ENCODE assay signal across 10 cellular contexts in genomic region chr1:173474097-173474779, GRCh38. TPM values are rescaled to one million over a fixed set of nuclear protein-coding genes. Genes with fewer than 3 reads are reported as not detected.
DNase-seq lines count a peak whose midpoint lies in the region; ATAC-seq, FAIRE-seq and TF ChIP-seq lines count a peak whose summit lies in the region.
"Had no signal": no experiment of that assay in that cellular context is flagged by ENCODE, and none has a peak within 500 bp of the region (broad histone marks: within the 10 kb centered on the region; RNA-seq: fewer than 3 reads in every experiment).

No MANE protein-coding gene starts in this region.

- no peaks in the 10 kb centered on the region for H3K9me1 ChIP-seq in K562 (ENCODE audit: control insufficient read depth, insufficient read depth, low read length)

- H3K79me2 ChIP-seq in K562 (ENCODE audit: control insufficient read depth, insufficient read depth, low read length) = peaks cover 42% of the 10 kb centered on the region

- H4K20me1 ChIP-seq in K562 (replicated peaks; ENCODE audit: control insufficient read depth, insufficient read depth, low read length) = peaks cover 5% of the 10 kb centered on the region; the same call in 1 of the 2 replicates

- no peaks in the 10 kb centered on the region for H3K27me3 ChIP-seq in K562 (ENCODE audit: control insufficient read depth in 2 of 2, insufficient read depth in 2 of 2, low read length in 2 of 2)
- no peaks in the 10 kb centered on the region for H3K27me3 ChIP-seq in right lobe of liver
- H3K27me3 ChIP-seq in aorta (ENCODE audit: control insufficient read depth in 1 of 2, insufficient read depth in 2 of 2, low read length in 1 of 2) = no peaks in the 10 kb centered on the region
- no peaks in the 10 kb centered on the region for H3K27me3 ChIP-seq in BE2C

- H3K27ac Mint-ChIP-seq in natural killer cell = peak overlapping the region; percentile 41 to 98
- H3K27ac Mint-ChIP-seq in natural killer cell treated with Interleukin-12 subunit alpha and Interleukin-12 subunit beta and Interleukin-15 and Interleukin-18, amount 100 ng/mL, for 72 hours = peak overlapping the region in 1 of 2 donors; percentile 77

- H3K36me3 Mint-ChIP-seq in natural killer cell = peaks cover 13% of the 10 kb centered on the region
- peaks cover 17% of the 10 kb centered on the region for H3K36me3 Mint-ChIP-seq in natural killer cell treated with Interleukin-12 subunit alpha and Interleukin-12 subunit beta and Interleukin-15 and Interleukin-18, amount 100 ng/mL, for 72 hours

- TF ChIP-seq EP300 in K562 (IDR thresholded peaks at IDR 0.05; ENCODE audit: low read length) = no peak

- peak overlapping the region; percentile 1 to 68; a peak in 2 of 4 replicates for H3K9ac ChIP-seq in K562 (ENCODE audit: insufficient read depth in 1 of 2, low read depth in 2 of 2, low read length in 2 of 2)

- H3K9me3 Mint-ChIP-seq in natural killer cell = peaks cover 0 to 3% of the 10 kb centered on the region in 2 donors
- peaks cover 5% of the 10 kb centered on the region for H3K9me3 Mint-ChIP-seq in natural killer cell treated with Interleukin-12 subunit alpha and Interleukin-12 subunit beta and Interleukin-15 and Interleukin-18, amount 100 ng/mL, for 72 hours

- CTCF ChIA-PET in K562 (lab: Yijun Ruan, JAX; ENCODE audit: low intra/inter-chr PET ratio) = no interaction called here

- DNase-seq in natural killer cell = no peak
- no peak for DNase-seq in natural killer cell treated with Interleukin-12 subunit alpha and Interleukin-12 subunit beta and Interleukin-15 and Interleukin-18, amount 100 ng/mL, for 72 hours (ENCODE audit: low spot score)
- DNase-seq in K562 (ENCODE audit: extremely low read depth in 1 of 4, low spot score in 3 of 4) = no peak
- DNase-seq in right lobe of liver = no peak
- no peak for DNase-seq in aorta
- no peak for DNase-seq in BE2C
- no peak for DNase-seq in iPS-NIHi11 (ENCODE audit: low spot score)
- DNase-seq: NCI-H2081 had no signal

- H3K4me2 ChIP-seq in K562 (ENCODE audit: insufficient read depth, low read length) = peak overlapping the region; percentile 93

- H3K9me3 ChIP-seq in K562 (replicated peaks; ENCODE audit: control insufficient read depth, insufficient read depth, low read depth, low read length) (peaks cover 14% of the 10 kb centered on the region), right lobe of liver (no peaks in the 10 kb centered on the region), aorta (ENCODE audit: control insufficient read depth, low read length) (no peaks in the 10 kb centered on the region), BE2C (no peaks in the 10 kb centered on the region; the same call in 1 of the 2 replicates)

- H3K4me3 ChIP-seq in K562 = no peak overlapping the region; the same call in 1 of the 2 replicates
- H3K4me3 ChIP-seq in right lobe of liver = no peak overlapping the region
- H3K4me3 ChIP-seq in aorta (ENCODE audit: low read length in 2 of 2) = peak overlapping the region in 1 of 2 donors; percentile 18
- no peak overlapping the region; the same call in 1 of the 2 replicates for H3K4me3 ChIP-seq in BE2C (ENCODE audit: low read depth, low read length)
- H3K4me3 ChIP-seq: lung had no signal

- H3K27me3 Mint-ChIP-seq in natural killer cell (ENCODE audit: low read depth in 2 of 2) = no peaks in the 10 kb centered on the region
- H3K27me3 Mint-ChIP-seq in natural killer cell treated with Interleukin-12 subunit alpha and Interleukin-12 subunit beta and Interleukin-15 and Interleukin-18, amount 100 ng/mL, for 72 hours = no peaks in the 10 kb centered on the region

- 61% methylated on average over 5 of the region's 5 CpGs for WGBS in K562 (ENCODE audit: insufficient coverage, low coverage, missing lambda C conversion rate)
- WGBS in right lobe of liver (ENCODE audit: insufficient coverage, low coverage, low lambda C conversion rate, missing lambda C conversion rate) = 30% methylated on average over 2 of the region's 5 CpGs
- WGBS in aorta, 2 donors = 60 to 82% methylated on average over 5 of the region's 5 CpGs

- TF ChIP-seq CTCF in natural killer cell (IDR thresholded peaks at IDR 0.05) = no peak
- TF ChIP-seq CTCF in K562 (IDR thresholded peaks at IDR 0.05 in 2 of 3, conservative IDR thresholded peaks at IDR 0.05 in 1 of 3; ENCODE audit: insufficient read depth in 2 of 3, low read depth in 1 of 3, low read length in 3 of 3) = no peak
- TF ChIP-seq CTCF in right lobe of liver (IDR thresholded peaks at IDR 0.05) = no peak
- no peak for TF ChIP-seq CTCF in BE2C (IDR thresholded peaks at IDR 0.05; ENCODE audit: low read depth, low read length)

- POLR2A ChIA-PET in K562 (lab: Yijun Ruan, JAX) = interaction anchor here (1.0 kb wide), 1 partner anchor 44 kb away, joined by 3 read pairs; no protein-coding TSS in a partner anchor

- peak overlapping the region; percentile 61 for H2AFZ ChIP-seq in K562 (ENCODE audit: low read depth, low read length)

- no peak for FAIRE-seq in K562 (lab: Jason Lieb, UNC)

- BruUV-seq in K562 (replicated peaks; lab: Mats Ljungman, UMichigan) = no TSS peak

- intact Hi-C loops in natural killer cell (cut with micrococcal nuclease) (no loop called here), K562 (cut with micrococcal nuclease) (no loop called here), right lobe of liver (cut with DNase I) (no loop called here), aorta (cut with DNase I) (no loop called here)

- peaks cover 54 to 59% of the 10 kb centered on the region in 2 donors for H3K4me1 Mint-ChIP-seq in natural killer cell
- peaks cover 39 to 44% of the 10 kb centered on the region in 2 donors for H3K4me1 Mint-ChIP-seq in natural killer cell treated with Interleukin-12 subunit alpha and Interleukin-12 subunit beta and Interleukin-15 and Interleukin-18, amount 100 ng/mL, for 72 hours (ENCODE audit: low read depth in 2 of 2)

- TF ChIP-seq POLR2A in K562 (conservative IDR thresholded peaks at IDR 0.05) (no peak), right lobe of liver (IDR thresholded peaks at IDR 0.05) (no peak)

- no peak; a peak in 1 of 4 replicates for TF ChIP-seq RAD21 in K562 (CRISPR knock-in tag; conservative IDR thresholded peaks at IDR 0.05 in 1 of 2, IDR thresholded peaks at IDR 0.05 in 1 of 2)

- H3K4me1 ChIP-seq in K562 (replicated peaks in 1 of 2; ENCODE audit: control insufficient read depth in 2 of 2, insufficient read depth in 2 of 2, low read length in 2 of 2) (peaks cover 11 to 22% of the 10 kb centered on the region in 2 experiments), right lobe of liver (peaks cover 0 to 39% (median 13%) of the 10 kb centered on the region in 4 donors), aorta (ENCODE audit: control insufficient read depth in 1 of 2, insufficient read depth in 2 of 2, low read length in 2 of 2) (no peaks in the 10 kb centered on the region), BE2C (peaks cover 3% of the 10 kb centered on the region; the same call in 1 of the 2 replicates)

- H3K27ac ChIP-seq in K562 (ENCODE audit: extremely low read depth, low read depth, low read length) (peak overlapping the region; percentile 82; the same call in 2 of the 3 replicates), right lobe of liver (peak overlapping the region; percentile 59 to 92 (median 82)), aorta (ENCODE audit: low read depth in 1 of 2, low read length in 2 of 2) (peak overlapping the region; percentile 42 to 49)

- ATAC-seq in natural killer cell = no peak
- ATAC-seq in natural killer cell treated with Interleukin-12 subunit alpha and Interleukin-12 subunit beta and Interleukin-15 and Interleukin-18, amount 100 ng/mL, for 72 hours = no peak
- ATAC-seq in K562 = no peak
- ATAC-seq in right lobe of liver = no peak
- ATAC-seq in aorta (ENCODE audit: low FRiP score) = no peak
- ATAC-seq in GM21576 (IDR thresholded peaks at IDR 0.05; ENCODE audit: unreplicated experiment) = no peak

- in situ Hi-C loops in K562 (cut with MboI) = no loop called here

- H3K36me3 ChIP-seq in K562 (ENCODE audit: control insufficient read depth, insufficient read depth, low read length) (peaks cover 18% of the 10 kb centered on the region), right lobe of liver (no peaks in the 10 kb centered on the region), aorta (ENCODE audit: control insufficient read depth in 1 of 2, insufficient read depth in 2 of 2, low read length in 1 of 2) (no peaks in the 10 kb centered on the region), BE2C (no peaks in the 10 kb centered on the region)

- peak overlapping the region; percentile 45 for H3K4me3 Mint-ChIP-seq in natural killer cell
- no peak overlapping the region for H3K4me3 Mint-ChIP-seq in natural killer cell treated with Interleukin-12 subunit alpha and Interleukin-12 subunit beta and Interleukin-15 and Interleukin-18, amount 100 ng/mL, for 72 hours

TF ChIP-seq in K562, 482 proteins besides CTCF, POLR2A, EP300 and RAD21 (continues in another document):
- TF ChIP-seq HOXB6 (CRISPR knock-in tag; IDR thresholded peaks at IDR 0.05; ENCODE audit: borderline replicate concordance) (no peak), ZNF436 (CRISPR knock-in tag; IDR thresholded peaks at IDR 0.05) (no peak)

RNA-seq across cellular contexts. Expression of gene PRDX6, which starts 2.9 kb away (rescaled TPM):
- total RNA-seq in natural killer cell (10 to 100 TPM; 95.2 to 99.9 (median 99.9) TPM), K562 (2014; rRNA removed) (288 and 356 TPM in 2 replicates), K562 (2014; rRNA removed; fragmentation: Illumina TruSeq; extraction: Trizol) (610 and 692 TPM in 2 replicates), K562 (2015; rRNA removed; fragmentation: Illumina TruSeq; extraction: Trizol) (447 and 473 TPM in 2 replicates), K562 (2021) (540 and 565 TPM in 2 replicates), right lobe of liver (100 to 1,000 TPM; 213 to 552 (median 407) TPM), aorta (100 to 1,000 TPM; 130 to 170 TPM)
- 100 to 1,000 TPM; 119 to 155 TPM for total RNA-seq in natural killer cell treated with Interleukin-12 subunit alpha and Interleukin-12 subunit beta and Interleukin-15 and Interleukin-18, amount 100 ng/mL, for 72 hours
- total RNA-seq in K562 (2011; cell fraction: chromatin; rRNA removed; ENCODE audit: low replicate concordance) = 92.6 and 207 TPM in 2 replicates
- total RNA-seq in K562 (2011; cell fraction: nucleolus; rRNA removed) = 94.7 and 99.7 TPM in 2 replicates
- total RNA-seq in K562 (2011; cell fraction: nucleoplasm; rRNA removed) = 162 and 225 TPM in 2 replicates
- polyA plus RNA-seq in K562 (2011; rRNA removed) (667 and 707 TPM in 2 replicates), K562 (2014; fragmentation: Illumina TruSeq; extraction: Trizol) (636 and 642 TPM in 2 replicates), K562 (2014; fragmentation: Nextera tagmentation; extraction: Ambion mirVana) (1,000 to 10,000 TPM in 1 of 2 experiments, 100 to 1,000 TPM in 1; 884 to 1,082 TPM), K562 (2014; rRNA removed) (277 and 291 TPM in 2 replicates), aorta (100 to 1,000 TPM; 133 to 205 TPM)
- polyA plus RNA-seq in K562 (2011; cell fraction: cytosol; rRNA removed) = 284 and 513 TPM in 2 replicates
- 318 and 427 TPM in 2 replicates for polyA plus RNA-seq in K562 (2011; cell fraction: nucleus; rRNA removed)
- polyA plus RNA-seq in K562 (2012) = 371 and 470 TPM in 2 replicates
- polyA minus RNA-seq in K562 (2011; rRNA and poly(A)+ RNA removed) = 909 and 927 TPM in 2 replicates
- 447 and 551 TPM in 2 replicates for polyA minus RNA-seq in K562 (2011; cell fraction: cytosol; rRNA and poly(A)+ RNA removed)
- polyA minus RNA-seq in K562 (2011; cell fraction: nucleus; rRNA and poly(A)+ RNA removed) = 125 and 223 TPM in 2 replicates
- 75.3 TPM for polyA plus RNA-seq in BE2C (2012; ENCODE audit: insufficient read depth, insufficient read length, low read depth)
